In genomic region chrX:140762061-140762460, GRCh38 we compare ENCODE assay signal across 8 cellular contexts. TPM values are rescaled to one million over a fixed set of nuclear protein-coding genes. Genes with fewer than 3 reads are reported as not detected.
DNase-seq lines count a peak whose midpoint lies in the region; ATAC-seq and TF ChIP-seq lines count a peak whose summit lies in the region.

No MANE protein-coding gene starts in this region.

- ATAC-seq in GM19468 (IDR thresholded peaks at IDR 0.05; ENCODE audit: extremely low read depth, unreplicated experiment): peak; percentile 57

- TF ChIP-seq POLR2A in erythroblast (IDR thresholded peaks at IDR 0.05; ENCODE audit: low read length): no peak

- DNase-seq in NCI-H524 (lab: John Stamatoyannopoulos, UW): peak; percentile 45 to 70
- DNase-seq in NCI-H524 treated with DMSO at 0.1 percent for 48 hours (lab: John Stamatoyannopoulos, UW): no peak
- peak; percentile 72 for DNase-seq in HT-29 (ENCODE audit: low spot score)
- DNase-seq in SKM-1 (lab: John Stamatoyannopoulos, UW; ENCODE audit: unreplicated experiment): peak; percentile 11
- DNase-seq in erythroblast (lab: John Stamatoyannopoulos, UW): peak; percentile 17 to 35
- peak; percentile 76 for DNase-seq in myocyte (ENCODE audit: low read depth)
- DNase-seq in NCI-H2081 treated with DMSO at 0.1 percent for 48 hours (lab: John Stamatoyannopoulos, UW): no peak

RNA-seq across cellular contexts. Expression of gene LINC00632, which starts 52.5 kb away (rescaled TPM):
- not detected in 2 replicates for total RNA-seq in HT-29 (2014; rRNA removed; shearing (Covaris generic))
- 11.6 and 18.6 TPM in 2 replicates for total RNA-seq in myocyte
- 37.1 TPM for polyA plus RNA-seq in myocyte (2012)

Comparison
In these comparisons a context has a peak if more than half of its experiments do, and no peak if none do; other contexts are left out.
1. DNase-seq: peak in NCI-H524 (2 of 2), HT-29 (single experiment), SKM-1 (single experiment), erythroblast (2 of 2) and myocyte (single experiment); none in NCI-H524 treated with DMSO at 0.1 percent for 48 hours (single experiment) and NCI-H2081 treated with DMSO at 0.1 percent for 48 hours (single experiment).
2. RNA of gene LINC00632, which starts 52.5 kb away (total RNA-seq): 11.6 to 18.6 TPM in myocyte; not detected in HT-29; every median in the first group is over 10 times any median in the second.